1 cellular context compared by ENCODE assay signal in the genomic region with DNA sequence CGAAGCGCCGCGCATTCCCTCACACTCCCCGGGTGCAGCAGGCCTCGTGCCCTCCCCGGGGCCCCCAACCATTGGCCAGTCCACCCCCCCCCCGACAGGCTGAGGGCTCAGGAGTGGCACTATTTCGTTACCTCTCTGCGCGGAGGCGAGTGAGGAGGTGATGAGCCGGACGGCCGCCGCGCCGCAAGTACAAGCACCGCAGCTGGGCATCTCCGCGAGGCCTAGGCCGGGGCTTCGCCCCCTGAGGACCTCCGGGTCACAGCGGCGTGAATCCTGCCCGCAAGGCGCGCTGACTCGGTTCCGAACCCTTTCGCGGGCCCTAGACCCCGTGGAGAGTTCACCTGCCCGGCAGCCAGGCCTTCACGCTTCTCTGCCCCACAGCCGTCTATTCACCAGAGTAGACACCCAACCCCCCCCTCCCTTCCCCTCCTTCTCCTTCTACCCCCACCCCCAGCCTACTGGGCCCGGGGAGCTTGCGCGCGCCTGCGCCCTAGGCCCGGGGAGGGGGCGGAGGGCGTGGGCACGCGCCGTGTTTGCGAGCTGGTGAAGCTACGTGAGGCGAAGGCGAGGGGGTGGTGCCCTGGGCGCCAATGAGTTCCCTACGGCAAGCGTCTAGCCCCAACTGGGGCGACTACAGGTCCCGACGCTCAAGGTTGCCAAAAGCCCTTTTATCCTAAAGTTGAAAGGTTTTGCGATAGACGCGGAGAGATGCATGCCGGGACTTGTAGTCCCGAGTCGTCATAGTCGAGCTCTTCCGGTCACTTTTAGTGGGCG.
A peak's percentile ranks its signal among the peaks of the same experiment; 100 is the strongest.
TF ChIP-seq lines count a peak whose summit lies in the region.

A gene (minus strand): TSS at position 399 of the 774 bp plus-strand sequence. CDS start 189 bp downstream, at position 210.

TF ChIP-seq in HEK293, 187 proteins besides CTCF, POLR2A, EP300 and RAD21 (continued from another document and continues in another):
- TF ChIP-seq, protein P1, sequence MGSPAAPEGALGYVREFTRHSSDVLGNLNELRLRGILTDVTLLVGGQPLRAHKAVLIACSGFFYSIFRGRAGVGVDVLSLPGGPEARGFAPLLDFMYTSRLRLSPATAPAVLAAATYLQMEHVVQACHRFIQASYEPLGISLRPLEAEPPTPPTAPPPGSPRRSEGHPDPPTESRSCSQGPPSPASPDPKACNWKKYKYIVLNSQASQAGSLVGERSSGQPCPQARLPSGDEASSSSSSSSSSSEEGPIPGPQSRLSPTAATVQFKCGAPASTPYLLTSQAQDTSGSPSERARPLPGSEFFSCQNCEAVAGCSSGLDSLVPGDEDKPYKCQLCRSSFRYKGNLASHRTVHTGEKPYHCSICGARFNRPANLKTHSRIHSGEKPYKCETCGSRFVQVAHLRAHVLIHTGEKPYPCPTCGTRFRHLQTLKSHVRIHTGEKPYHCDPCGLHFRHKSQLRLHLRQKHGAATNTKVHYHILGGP (tag by site-specific recombination; IDR thresholded peaks at IDR 0.05) = no peak
- TF ChIP-seq BCL11B (tag by site-specific recombination; IDR thresholded peaks at IDR 0.05; ENCODE audit: low read depth) (0 out of 2 replicates have a peak, but pooled peaks have one; percentile 21), ZEB2 (tag by site-specific recombination; IDR thresholded peaks at IDR 0.05) (peak; percentile 43; the same call in 1 of the 2 replicates), ZNF777 (tag by site-specific recombination; IDR thresholded peaks at IDR 0.05; ENCODE audit: borderline replicate concordance) (peak; percentile 40; the same call in 1 of the 2 replicates), ZNF626 (tag by site-specific recombination; IDR thresholded peaks at IDR 0.05) (no peak), HOXA7 (CRISPR knock-in tag; IDR thresholded peaks at IDR 0.05; ENCODE audit: borderline replicate concordance) (no peak), ZBTB20 (tag by site-specific recombination; IDR thresholded peaks at IDR 0.05) (peak; percentile 74; the same call in 1 of the 2 replicates), ZNF558 (tag by site-specific recombination; IDR thresholded peaks at IDR 0.05) (no peak), ZNF324 (tag by site-specific recombination; IDR thresholded peaks at IDR 0.05) (peak; percentile 35; the same call in 1 of the 2 replicates), ZNF549 (tag by site-specific recombination; IDR thresholded peaks at IDR 0.05) (no peak), ZSCAN16 (tag by site-specific recombination; IDR thresholded peaks at IDR 0.05) (peak; percentile 91), ZNF600 (tag by site-specific recombination; IDR thresholded peaks at IDR 0.05) (no peak; the same call in 1 of the 2 replicates), ZBTB1 (tag by site-specific recombination; IDR thresholded peaks at IDR 0.05) (no peak), ZNF416 (tag by site-specific recombination; IDR thresholded peaks at IDR 0.05) (no peak), ZNF138 (tag by site-specific recombination; IDR thresholded peaks at IDR 0.05; ENCODE audit: borderline replicate concordance) (no peak), OVOL3 (tag by site-specific recombination; IDR thresholded peaks at IDR 0.05) (no peak), ZNF169 (tag by site-specific recombination; IDR thresholded peaks at IDR 0.05) (no peak), ZNF350 (tag by site-specific recombination; IDR thresholded peaks at IDR 0.05) (no peak), ZNF585B (tag by site-specific recombination; IDR thresholded peaks at IDR 0.05) (no peak), ZNF830 (tag by site-specific recombination; IDR thresholded peaks at IDR 0.05; ENCODE audit: low read depth) (no peak)
- TF ChIP-seq, protein P2, sequence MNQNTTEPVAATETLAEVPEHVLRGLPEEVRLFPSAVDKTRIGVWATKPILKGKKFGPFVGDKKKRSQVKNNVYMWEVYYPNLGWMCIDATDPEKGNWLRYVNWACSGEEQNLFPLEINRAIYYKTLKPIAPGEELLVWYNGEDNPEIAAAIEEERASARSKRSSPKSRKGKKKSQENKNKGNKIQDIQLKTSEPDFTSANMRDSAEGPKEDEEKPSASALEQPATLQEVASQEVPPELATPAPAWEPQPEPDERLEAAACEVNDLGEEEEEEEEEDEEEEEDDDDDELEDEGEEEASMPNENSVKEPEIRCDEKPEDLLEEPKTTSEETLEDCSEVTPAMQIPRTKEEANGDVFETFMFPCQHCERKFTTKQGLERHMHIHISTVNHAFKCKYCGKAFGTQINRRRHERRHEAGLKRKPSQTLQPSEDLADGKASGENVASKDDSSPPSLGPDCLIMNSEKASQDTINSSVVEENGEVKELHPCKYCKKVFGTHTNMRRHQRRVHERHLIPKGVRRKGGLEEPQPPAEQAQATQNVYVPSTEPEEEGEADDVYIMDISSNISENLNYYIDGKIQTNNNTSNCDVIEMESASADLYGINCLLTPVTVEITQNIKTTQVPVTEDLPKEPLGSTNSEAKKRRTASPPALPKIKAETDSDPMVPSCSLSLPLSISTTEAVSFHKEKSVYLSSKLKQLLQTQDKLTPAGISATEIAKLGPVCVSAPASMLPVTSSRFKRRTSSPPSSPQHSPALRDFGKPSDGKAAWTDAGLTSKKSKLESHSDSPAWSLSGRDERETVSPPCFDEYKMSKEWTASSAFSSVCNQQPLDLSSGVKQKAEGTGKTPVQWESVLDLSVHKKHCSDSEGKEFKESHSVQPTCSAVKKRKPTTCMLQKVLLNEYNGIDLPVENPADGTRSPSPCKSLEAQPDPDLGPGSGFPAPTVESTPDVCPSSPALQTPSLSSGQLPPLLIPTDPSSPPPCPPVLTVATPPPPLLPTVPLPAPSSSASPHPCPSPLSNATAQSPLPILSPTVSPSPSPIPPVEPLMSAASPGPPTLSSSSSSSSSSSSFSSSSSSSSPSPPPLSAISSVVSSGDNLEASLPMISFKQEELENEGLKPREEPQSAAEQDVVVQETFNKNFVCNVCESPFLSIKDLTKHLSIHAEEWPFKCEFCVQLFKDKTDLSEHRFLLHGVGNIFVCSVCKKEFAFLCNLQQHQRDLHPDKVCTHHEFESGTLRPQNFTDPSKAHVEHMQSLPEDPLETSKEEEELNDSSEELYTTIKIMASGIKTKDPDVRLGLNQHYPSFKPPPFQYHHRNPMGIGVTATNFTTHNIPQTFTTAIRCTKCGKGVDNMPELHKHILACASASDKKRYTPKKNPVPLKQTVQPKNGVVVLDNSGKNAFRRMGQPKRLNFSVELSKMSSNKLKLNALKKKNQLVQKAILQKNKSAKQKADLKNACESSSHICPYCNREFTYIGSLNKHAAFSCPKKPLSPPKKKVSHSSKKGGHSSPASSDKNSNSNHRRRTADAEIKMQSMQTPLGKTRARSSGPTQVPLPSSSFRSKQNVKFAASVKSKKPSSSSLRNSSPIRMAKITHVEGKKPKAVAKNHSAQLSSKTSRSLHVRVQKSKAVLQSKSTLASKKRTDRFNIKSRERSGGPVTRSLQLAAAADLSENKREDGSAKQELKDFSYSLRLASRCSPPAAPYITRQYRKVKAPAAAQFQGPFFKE (tag by site-specific recombination; IDR thresholded peaks at IDR 0.05; ENCODE audit: borderline replicate concordance) = no peak
- TF ChIP-seq, protein P3, sequence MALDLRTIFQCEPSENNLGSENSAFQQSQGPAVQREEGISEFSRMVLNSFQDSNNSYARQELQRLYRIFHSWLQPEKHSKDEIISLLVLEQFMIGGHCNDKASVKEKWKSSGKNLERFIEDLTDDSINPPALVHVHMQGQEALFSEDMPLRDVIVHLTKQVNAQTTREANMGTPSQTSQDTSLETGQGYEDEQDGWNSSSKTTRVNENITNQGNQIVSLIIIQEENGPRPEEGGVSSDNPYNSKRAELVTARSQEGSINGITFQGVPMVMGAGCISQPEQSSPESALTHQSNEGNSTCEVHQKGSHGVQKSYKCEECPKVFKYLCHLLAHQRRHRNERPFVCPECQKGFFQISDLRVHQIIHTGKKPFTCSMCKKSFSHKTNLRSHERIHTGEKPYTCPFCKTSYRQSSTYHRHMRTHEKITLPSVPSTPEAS (tag by site-specific recombination; IDR thresholded peaks at IDR 0.05) = no peak
- TF ChIP-seq, protein P4, sequence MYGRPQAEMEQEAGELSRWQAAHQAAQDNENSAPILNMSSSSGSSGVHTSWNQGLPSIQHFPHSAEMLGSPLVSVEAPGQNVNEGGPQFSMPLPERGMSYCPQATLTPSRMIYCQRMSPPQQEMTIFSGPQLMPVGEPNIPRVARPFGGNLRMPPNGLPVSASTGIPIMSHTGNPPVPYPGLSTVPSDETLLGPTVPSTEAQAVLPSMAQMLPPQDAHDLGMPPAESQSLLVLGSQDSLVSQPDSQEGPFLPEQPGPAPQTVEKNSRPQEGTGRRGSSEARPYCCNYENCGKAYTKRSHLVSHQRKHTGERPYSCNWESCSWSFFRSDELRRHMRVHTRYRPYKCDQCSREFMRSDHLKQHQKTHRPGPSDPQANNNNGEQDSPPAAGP (tag by site-specific recombination; IDR thresholded peaks at IDR 0.05) = no peak; the same call in 1 of the 2 replicates
- TF ChIP-seq, protein P5, sequence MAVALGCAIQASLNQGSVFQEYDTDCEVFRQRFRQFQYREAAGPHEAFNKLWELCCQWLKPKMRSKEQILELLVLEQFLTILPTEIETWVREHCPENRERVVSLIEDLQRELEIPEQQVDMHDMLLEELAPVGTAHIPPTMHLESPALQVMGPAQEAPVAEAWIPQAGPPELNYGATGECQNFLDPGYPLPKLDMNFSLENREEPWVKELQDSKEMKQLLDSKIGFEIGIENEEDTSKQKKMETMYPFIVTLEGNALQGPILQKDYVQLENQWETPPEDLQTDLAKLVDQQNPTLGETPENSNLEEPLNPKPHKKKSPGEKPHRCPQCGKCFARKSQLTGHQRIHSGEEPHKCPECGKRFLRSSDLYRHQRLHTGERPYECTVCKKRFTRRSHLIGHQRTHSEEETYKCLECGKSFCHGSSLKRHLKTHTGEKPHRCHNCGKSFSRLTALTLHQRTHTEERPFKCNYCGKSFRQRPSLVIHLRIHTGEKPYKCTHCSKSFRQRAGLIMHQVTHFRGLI (tag by site-specific recombination; IDR thresholded peaks at IDR 0.05) = no peak
- TF ChIP-seq, protein P6, sequence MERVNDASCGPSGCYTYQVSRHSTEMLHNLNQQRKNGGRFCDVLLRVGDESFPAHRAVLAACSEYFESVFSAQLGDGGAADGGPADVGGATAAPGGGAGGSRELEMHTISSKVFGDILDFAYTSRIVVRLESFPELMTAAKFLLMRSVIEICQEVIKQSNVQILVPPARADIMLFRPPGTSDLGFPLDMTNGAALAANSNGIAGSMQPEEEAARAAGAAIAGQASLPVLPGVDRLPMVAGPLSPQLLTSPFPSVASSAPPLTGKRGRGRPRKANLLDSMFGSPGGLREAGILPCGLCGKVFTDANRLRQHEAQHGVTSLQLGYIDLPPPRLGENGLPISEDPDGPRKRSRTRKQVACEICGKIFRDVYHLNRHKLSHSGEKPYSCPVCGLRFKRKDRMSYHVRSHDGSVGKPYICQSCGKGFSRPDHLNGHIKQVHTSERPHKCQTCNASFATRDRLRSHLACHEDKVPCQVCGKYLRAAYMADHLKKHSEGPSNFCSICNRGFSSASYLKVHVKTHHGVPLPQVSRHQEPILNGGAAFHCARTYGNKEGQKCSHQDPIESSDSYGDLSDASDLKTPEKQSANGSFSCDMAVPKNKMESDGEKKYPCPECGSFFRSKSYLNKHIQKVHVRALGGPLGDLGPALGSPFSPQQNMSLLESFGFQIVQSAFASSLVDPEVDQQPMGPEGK (tag by site-specific recombination; IDR thresholded peaks at IDR 0.05) = peak; percentile 87
- TF ChIP-seq, protein P7, sequence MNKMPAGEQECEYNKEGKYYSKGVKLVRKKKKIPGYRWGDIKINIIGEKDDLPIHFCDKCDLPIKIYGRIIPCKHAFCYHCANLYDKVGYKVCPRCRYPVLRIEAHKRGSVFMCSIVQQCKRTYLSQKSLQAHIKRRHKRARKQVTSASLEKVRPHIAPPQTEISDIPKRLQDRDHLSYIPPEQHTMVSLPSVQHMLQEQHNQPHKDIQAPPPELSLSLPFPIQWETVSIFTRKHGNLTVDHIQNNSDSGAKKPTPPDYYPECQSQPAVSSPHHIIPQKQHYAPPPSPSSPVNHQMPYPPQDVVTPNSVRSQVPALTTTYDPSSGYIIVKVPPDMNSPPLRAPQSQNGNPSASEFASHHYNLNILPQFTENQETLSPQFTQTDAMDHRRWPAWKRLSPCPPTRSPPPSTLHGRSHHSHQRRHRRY (tag by site-specific recombination; IDR thresholded peaks at IDR 0.05) = no peak
- TF ChIP-seq, protein P8, sequence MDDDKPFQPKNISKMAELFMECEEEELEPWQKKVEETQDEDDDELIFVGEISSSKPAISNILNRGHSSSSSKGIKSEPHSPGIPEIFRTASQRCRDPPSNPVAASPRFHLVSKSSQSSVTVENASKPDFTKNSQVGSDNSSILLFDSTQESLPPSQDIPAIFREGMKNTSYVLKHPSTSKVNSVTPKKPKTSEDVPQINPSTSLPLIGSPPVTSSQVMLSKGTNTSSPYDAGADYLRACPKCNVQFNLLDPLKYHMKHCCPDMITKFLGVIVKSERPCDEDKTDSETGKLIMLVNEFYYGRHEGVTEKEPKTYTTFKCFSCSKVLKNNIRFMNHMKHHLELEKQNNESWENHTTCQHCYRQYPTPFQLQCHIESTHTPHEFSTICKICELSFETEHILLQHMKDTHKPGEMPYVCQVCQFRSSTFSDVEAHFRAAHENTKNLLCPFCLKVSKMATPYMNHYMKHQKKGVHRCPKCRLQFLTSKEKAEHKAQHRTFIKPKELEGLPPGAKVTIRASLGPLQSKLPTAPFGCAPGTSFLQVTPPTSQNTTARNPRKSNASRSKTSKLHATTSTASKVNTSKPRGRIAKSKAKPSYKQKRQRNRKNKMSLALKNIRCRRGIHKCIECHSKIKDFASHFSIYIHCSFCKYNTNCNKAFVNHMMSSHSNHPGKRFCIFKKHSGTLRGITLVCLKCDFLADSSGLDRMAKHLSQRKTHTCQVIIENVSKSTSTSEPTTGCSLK (tag by site-specific recombination; IDR thresholded peaks at IDR 0.05) = no peak
- TF ChIP-seq, protein P9, sequence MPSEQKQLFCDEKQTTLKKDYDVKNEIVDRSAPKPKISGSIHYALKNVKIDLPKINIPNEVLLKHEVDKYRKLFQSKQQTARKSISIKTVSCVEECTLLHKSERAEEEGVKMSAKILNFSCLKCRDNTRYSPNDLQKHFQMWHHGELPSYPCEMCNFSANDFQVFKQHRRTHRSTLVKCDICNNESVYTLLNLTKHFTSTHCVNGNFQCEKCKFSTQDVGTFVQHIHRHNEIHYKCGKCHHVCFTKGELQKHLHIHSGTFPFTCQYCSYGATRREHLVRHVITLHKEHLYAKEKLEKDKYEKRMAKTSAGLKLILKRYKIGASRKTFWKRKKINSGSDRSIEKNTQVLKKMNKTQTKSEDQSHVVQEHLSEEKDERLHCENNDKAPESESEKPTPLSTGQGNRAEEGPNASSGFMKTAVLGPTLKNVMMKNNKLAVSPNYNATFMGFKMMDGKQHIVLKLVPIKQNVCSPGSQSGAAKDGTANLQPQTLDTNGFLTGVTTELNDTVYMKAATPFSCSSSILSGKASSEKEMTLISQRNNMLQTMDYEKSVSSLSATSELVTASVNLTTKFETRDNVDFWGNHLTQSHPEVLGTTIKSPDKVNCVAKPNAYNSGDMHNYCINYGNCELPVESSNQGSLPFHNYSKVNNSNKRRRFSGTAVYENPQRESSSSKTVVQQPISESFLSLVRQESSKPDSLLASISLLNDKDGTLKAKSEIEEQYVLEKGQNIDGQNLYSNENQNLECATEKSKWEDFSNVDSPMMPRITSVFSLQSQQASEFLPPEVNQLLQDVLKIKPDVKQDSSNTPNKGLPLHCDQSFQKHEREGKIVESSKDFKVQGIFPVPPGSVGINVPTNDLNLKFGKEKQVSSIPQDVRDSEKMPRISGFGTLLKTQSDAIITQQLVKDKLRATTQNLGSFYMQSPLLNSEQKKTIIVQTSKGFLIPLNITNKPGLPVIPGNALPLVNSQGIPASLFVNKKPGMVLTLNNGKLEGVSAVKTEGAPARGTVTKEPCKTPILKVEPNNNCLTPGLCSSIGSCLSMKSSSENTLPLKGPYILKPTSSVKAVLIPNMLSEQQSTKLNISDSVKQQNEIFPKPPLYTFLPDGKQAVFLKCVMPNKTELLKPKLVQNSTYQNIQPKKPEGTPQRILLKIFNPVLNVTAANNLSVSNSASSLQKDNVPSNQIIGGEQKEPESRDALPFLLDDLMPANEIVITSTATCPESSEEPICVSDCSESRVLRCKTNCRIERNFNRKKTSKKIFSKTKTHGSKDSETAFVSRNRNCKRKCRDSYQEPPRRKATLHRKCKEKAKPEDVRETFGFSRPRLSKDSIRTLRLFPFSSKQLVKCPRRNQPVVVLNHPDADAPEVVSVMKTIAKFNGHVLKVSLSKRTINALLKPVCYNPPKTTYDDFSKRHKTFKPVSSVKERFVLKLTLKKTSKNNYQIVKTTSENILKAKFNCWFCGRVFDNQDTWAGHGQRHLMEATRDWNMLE (tag by site-specific recombination; conservative IDR thresholded peaks at IDR 0.05; ENCODE audit: low read depth) = peak; percentile 45; the same call in 1 of the 2 replicates
